10 cellular contexts compared by ENCODE assay signal in genomic region chr10:51743146-51743545, GRCh38. TPM values are rescaled to one million over a fixed set of nuclear protein-coding genes. Genes with fewer than 3 reads are reported as not detected.
DNase-seq lines count a peak whose midpoint lies in the region; ATAC-seq and TF ChIP-seq lines count a peak whose summit lies in the region.
"Had no signal": no experiment of that assay in that cellular context is flagged by ENCODE, and none has a peak within 500 bp of the region (broad histone marks: within the 10 kb centered on the region; RNA-seq: fewer than 3 reads in every experiment).

No MANE protein-coding gene starts in this region.

- H2BK120ac ChIP-seq in neuronal stem cell (ENCODE audit: low read depth, low read length): no peak overlapping the region

- H2BK12ac ChIP-seq in neuronal stem cell (ENCODE audit: low read length): no peak overlapping the region

- no peak overlapping the region for H3K18ac ChIP-seq in neuronal stem cell (ENCODE audit: low read length)

- no peak overlapping the region for H2BK5ac ChIP-seq in neuronal stem cell (ENCODE audit: low read length)

- H3K4me3 ChIP-seq in GM23338 (no peak overlapping the region), neuronal stem cell (ENCODE audit: low read length in 2 of 2) (no peak overlapping the region)
- H3K4me3 ChIP-seq: MG63 had no signal

- H3K9ac ChIP-seq in neuronal stem cell (ENCODE audit: low read depth, low read length, poor library complexity): no peak overlapping the region
- H3K9ac ChIP-seq: SK-N-SH had no signal

- no peaks in the 10 kb centered on the region for H4K20me1 ChIP-seq in GM23338 (replicated peaks; ENCODE audit: insufficient read depth)

- no peaks in the 10 kb centered on the region for H3K9me2 ChIP-seq in GM23338 (ENCODE audit: insufficient read depth)
- H3K9me2 ChIP-seq: SK-N-SH had no signal

- H2BK15ac ChIP-seq in neuronal stem cell (ENCODE audit: low read length): no peak overlapping the region

- no peak overlapping the region for H4K8ac ChIP-seq in neuronal stem cell (ENCODE audit: low read depth, low read length)

- no peak overlapping the region for H3K23ac ChIP-seq in neuronal stem cell (ENCODE audit: low read depth, low read length, poor library complexity)

- DNase-seq in GM23338 (ENCODE audit: low spot score): peak; percentile 13
- DNase-seq in neuronal stem cell (ENCODE audit: low spot score): no peak
- DNase-seq in NOMO-1 treated with dmso at 0.1 percent for 144 hours (lab: John Stamatoyannopoulos, UW; ENCODE audit: unreplicated experiment): no peak
- DNase-seq in activated T-cell treated with anti-CD3 and anti-CD28 coated beads, Interleukin-2, amount 50 U/mL, for 24 hours: no peak
- no peak for DNase-seq in activated T-cell treated with anti-CD3 and anti-CD28 coated beads for 4 hours
- DNase-seq in T-cell: no peak
- DNase-seq: MG63, SK-N-SH had no signal

- H3K27ac Mint-ChIP-seq in GM23338 (no peak overlapping the region), T-cell (no peak overlapping the region)
- H3K27ac Mint-ChIP-seq in activated T-cell treated with anti-CD3 and anti-CD28 coated beads, Interleukin-2, amount 50 U/mL, for 24 hours: no peak overlapping the region

- H3K4me2 ChIP-seq in GM23338 (no peak overlapping the region), neuronal stem cell (ENCODE audit: insufficient read depth, low read length, poor library complexity, severe bottlenecking) (no peak overlapping the region)
- H3K4me2 ChIP-seq: SK-N-SH had no signal

- ATAC-seq in GM18907 (IDR thresholded peaks at IDR 0.05; ENCODE audit: unreplicated experiment) (peak; percentile 99), GM23338 (no peak; the same call in 2 of the 3 replicates), HG03571 (IDR thresholded peaks at IDR 0.05; ENCODE audit: unreplicated experiment) (peak; percentile 94), T-cell (replicated peaks in 1 of 4) (no peak)

- no peak overlapping the region for H2AK5ac ChIP-seq in neuronal stem cell (ENCODE audit: low read depth, low read length)

- no peak overlapping the region for H4K91ac ChIP-seq in neuronal stem cell (ENCODE audit: low read depth, low read length, poor library complexity)

- H3K36me3 Mint-ChIP-seq in GM23338 (ENCODE audit: low read depth) (no peaks in the 10 kb centered on the region), T-cell (no peaks in the 10 kb centered on the region)
- H3K36me3 Mint-ChIP-seq in activated T-cell treated with anti-CD3 and anti-CD28 coated beads, Interleukin-2, amount 50 U/mL, for 24 hours (ENCODE audit: low read depth): no peaks in the 10 kb centered on the region

- TF ChIP-seq CTCF in GM23338 (conservative IDR thresholded peaks at IDR 0.05; ENCODE audit: low read depth in 2 of 2): no peak

- H3K4ac ChIP-seq in neuronal stem cell (ENCODE audit: low read length): no peak overlapping the region

- H3K27ac ChIP-seq in GM23338 (ENCODE audit: low read depth) (no peak overlapping the region), neuronal stem cell (replicated peaks; ENCODE audit: low read length) (no peak overlapping the region)

- WGBS in neuronal stem cell (ENCODE audit: extremely low coverage in 2 of 2, insufficient read length in 2 of 2, insufficient replicate concordance in 1 of 2), 2 donors: no CpG with 5 or more reads among the region's 6 CpGs

- H3K4me3 Mint-ChIP-seq in GM23338 (no peak overlapping the region), T-cell (no peak overlapping the region)
- no peak overlapping the region for H3K4me3 Mint-ChIP-seq in activated T-cell treated with anti-CD3 and anti-CD28 coated beads, Interleukin-2, amount 50 U/mL, for 24 hours

- POLR2A ChIA-PET in T-cell (lab: Charles Lee): no interaction called here

- CTCF ChIA-PET in T-cell (lab: Charles Lee): no interaction called here

- peaks cover 8% of the 10 kb centered on the region for H3K4me1 Mint-ChIP-seq in GM23338
- no peaks in the 10 kb centered on the region for H3K4me1 Mint-ChIP-seq in activated T-cell treated with anti-CD3 and anti-CD28 coated beads, Interleukin-2, amount 50 U/mL, for 24 hours (ENCODE audit: low read depth)
- no peaks in the 10 kb centered on the region for H3K4me1 Mint-ChIP-seq in T-cell

- no peak overlapping the region for H3K14ac ChIP-seq in neuronal stem cell (ENCODE audit: low read length)

- H3K9me3 ChIP-seq in neuronal stem cell (replicated peaks in 1 of 2; ENCODE audit: control insufficient read depth in 2 of 2, insufficient read depth in 1 of 2, low read depth in 1 of 2, low read length in 2 of 2): no peaks in the 10 kb centered on the region
- H3K9me3 ChIP-seq: MG63, SK-N-SH had no signal

- H2AFZ ChIP-seq in GM23338: no peak overlapping the region
- peak overlapping the region; percentile 56 for H2AFZ ChIP-seq in neuronal stem cell (ENCODE audit: low read length)

- H3K9me3 Mint-ChIP-seq in GM23338 (no peaks in the 10 kb centered on the region), T-cell (no peaks in the 10 kb centered on the region)
- H3K9me3 Mint-ChIP-seq in activated T-cell treated with anti-CD3 and anti-CD28 coated beads, Interleukin-2, amount 50 U/mL, for 24 hours: no peaks in the 10 kb centered on the region

- H3K27me3 Mint-ChIP-seq in GM23338 (ENCODE audit: insufficient read depth, low read depth, poor library complexity): no peaks in the 10 kb centered on the region
- peaks cover 1% of the 10 kb centered on the region for H3K27me3 Mint-ChIP-seq in activated T-cell treated with anti-CD3 and anti-CD28 coated beads, Interleukin-2, amount 50 U/mL, for 24 hours
- H3K27me3 Mint-ChIP-seq in T-cell: no peaks in the 10 kb centered on the region

- H3K4me1 ChIP-seq in GM23338 (ENCODE audit: insufficient read depth) (0 out of 2 replicates have a peak, but pooled peaks cover 5% of the 10 kb centered on the region), neuronal stem cell (ENCODE audit: control insufficient read depth in 2 of 2, insufficient read depth in 1 of 2, low read depth in 1 of 2, low read length in 2 of 2) (peaks cover 0 to 9% of the 10 kb centered on the region in 2 donors)

- H3K36me3 ChIP-seq in GM23338 (ENCODE audit: insufficient read depth) (no peaks in the 10 kb centered on the region), neuronal stem cell (replicated peaks in 1 of 2; ENCODE audit: control insufficient read depth in 2 of 2, insufficient read depth in 2 of 2, low read length in 2 of 2) (no peaks in the 10 kb centered on the region)
- H3K36me3 ChIP-seq: MG63 had no signal

- H3K27me3 ChIP-seq in GM23338 (ENCODE audit: insufficient read depth) (no peaks in the 10 kb centered on the region), neuronal stem cell (ENCODE audit: control insufficient read depth in 3 of 3, insufficient read depth in 3 of 3, low read depth in 1 of 3, low read length in 3 of 3) (no peaks in the 10 kb centered on the region)
- H3K27me3 ChIP-seq: MG63 had no signal

- H3K79me2 ChIP-seq in GM23338 (replicated peaks; ENCODE audit: insufficient read depth): no peaks in the 10 kb centered on the region

- no peaks in the 10 kb centered on the region for H3F3A ChIP-seq in GM23338 (replicated peaks; ENCODE audit: low read depth)

- no peaks in the 10 kb centered on the region for H3K79me1 ChIP-seq in neuronal stem cell (ENCODE audit: low read depth, low read length)

TF ChIP-seq in GM23338, 12 proteins besides CTCF, POLR2A, EP300 and RAD21 (continues in another document):
- TF ChIP-seq ZNF114 (CRISPR knock-in tag; IDR thresholded peaks at IDR 0.05): no peak

RNA-seq across cellular contexts. Expression of gene CSTF2T, which starts 43.8 kb away (rescaled TPM):
- 26.9 and 31.9 TPM in 2 replicates for total RNA-seq in GM23338 (2014; rRNA removed; shearing (Covaris generic))
- 7.9 and 9.8 TPM in 2 replicates for polyA plus RNA-seq in GM23338 (2016; fragmentation: Nextera tagmentation; extraction: Ambion mirVana)
- polyA plus RNA-seq in neuronal stem cell (2013, experiment 1 of 2): 20.2 TPM
- 20.7 TPM for polyA plus RNA-seq in neuronal stem cell (2013, experiment 2 of 2)
- total RNA-seq in T-cell: 10 to 100 TPM; 22.3 to 35.0 (median 30.0) TPM

Comparison
In these comparisons a context has a peak if more than half of its experiments do, and no peak if none do; other contexts are left out.
1. ATAC-seq: peak in GM18907 (single experiment) and HG03571 (single experiment); none in GM23338 (single experiment) and T-cell (0 of 4).